ENCODE assay signal across 8 cellular contexts in genomic region chr9:70412678-70413426, GRCh38. TPM values are rescaled to one million over a fixed set of nuclear protein-coding genes. Genes with fewer than 3 reads are reported as not detected.
DNase-seq lines count a peak whose midpoint lies in the region; ATAC-seq, FAIRE-seq and TF ChIP-seq lines count a peak whose summit lies in the region.

No MANE protein-coding gene starts in this region.

- DNase-seq in AG08396 (ENCODE audit: low spot score) (peak; percentile 77), GM20000 (ENCODE audit: low spot score) (peak; percentile 45), NCI-H2227 treated with DMSO at 0.1 percent for 48 hours (lab: John Stamatoyannopoulos, UW) (peak; percentile 20), activated T-cell treated with anti-CD3 and anti-CD28 coated beads for 48 hours (ENCODE audit: low read depth) (peak; percentile 32), endothelial cell of umbilical vein (ENCODE audit: low read depth, low spot score) (peak; percentile 81), memory B cell (ENCODE audit: low spot score in 2 of 2) (no peak)
- DNase-seq in stimulated activated naive CD4-positive, alpha-beta T cell treated with Interleukin-2 at 50 U/mL for 16 hours (lab: John Stamatoyannopoulos, UW), result peak; percentile 24

- TF ChIP-seq CTCF in GM20000 (IDR thresholded peaks at IDR 0.05; ENCODE audit: extremely low read depth, missing control alignments) (no peak), endothelial cell of umbilical vein (IDR thresholded peaks at IDR 0.05; ENCODE audit: extremely low read depth in 1 of 2, insufficient read depth in 1 of 2, low read depth in 1 of 2, low read length in 2 of 2) (no peak)

- no peaks in the 10 kb centered on the region for H3K9me3 Mint-ChIP-seq in memory B cell

- no peaks in the 10 kb centered on the region for H3K36me3 ChIP-seq in endothelial cell of umbilical vein (ENCODE audit: control insufficient read depth in 2 of 2, extremely low read depth in 1 of 2, insufficient read depth in 2 of 2, low read length in 2 of 2)

- dilution Hi-C loops in endothelial cell of umbilical vein (cut with MboI; ENCODE audit: extremely low pct_ligation_motif_present, low sequenced_read_pairs), result no loop called here

- no peaks in the 10 kb centered on the region for H3K9me1 ChIP-seq in endothelial cell of umbilical vein (replicated peaks; ENCODE audit: control insufficient read depth, extremely low read depth, insufficient read depth, low read length)

- TF ChIP-seq POLR2A in endothelial cell of umbilical vein (IDR thresholded peaks at IDR 0.05; ENCODE audit: low read depth, low read length), result no peak

- H3K79me2 ChIP-seq in endothelial cell of umbilical vein (ENCODE audit: control insufficient read depth, insufficient read depth, low read length), result peaks cover 50% of the 10 kb centered on the region

- H3K4me3 Mint-ChIP-seq in memory B cell, result peak overlapping the region; percentile 99

- no peaks in the 10 kb centered on the region for H3K9me3 ChIP-seq in endothelial cell of umbilical vein (replicated peaks; ENCODE audit: control insufficient read depth, insufficient read depth, low read length)

- ATAC-seq in memory B cell (ENCODE audit: low read depth) (no peak), HG03521 (IDR thresholded peaks at IDR 0.05; ENCODE audit: unreplicated experiment) (no peak)

- peak overlapping the region; percentile 93 for H3K9ac ChIP-seq in endothelial cell of umbilical vein (replicated peaks; ENCODE audit: extremely low read depth, insufficient read depth, low read length)

- no peaks in the 10 kb centered on the region for H4K20me1 ChIP-seq in endothelial cell of umbilical vein (replicated peaks; ENCODE audit: control insufficient read depth, extremely low read depth, insufficient read depth, low read length)

- peak overlapping the region; percentile 84 for H3K27ac ChIP-seq in endothelial cell of umbilical vein (ENCODE audit: insufficient read depth, low read depth, low read length)

- CTCF ChIA-PET in endothelial cell of umbilical vein (lab: Charles Lee), result interaction anchor here (1.0 to 3.2 kb wide), 5 partner anchors 72 to 190 kb away, joined by 3 to 16 read pairs (median 5); no protein-coding TSS in a partner anchor

- H3K27ac Mint-ChIP-seq in memory B cell, result peak overlapping the region; percentile 100

- H3K27me3 Mint-ChIP-seq in memory B cell, result no peaks in the 10 kb centered on the region

- POLR2A ChIA-PET in endothelial cell of umbilical vein (lab: Charles Lee), result interaction anchor here (0.5 to 2.8 kb wide), 4 partner anchors 7 to 437 kb away, joined by 4 to 20 read pairs (median 6); no protein-coding TSS in a partner anchor

- H3K36me3 Mint-ChIP-seq in memory B cell, result no peaks in the 10 kb centered on the region

- H3K27me3 ChIP-seq in endothelial cell of umbilical vein (ENCODE audit: control insufficient read depth in 2 of 2, insufficient read depth in 2 of 2, low read length in 2 of 2), result no peaks in the 10 kb centered on the region

- no peak for FAIRE-seq in endothelial cell of umbilical vein (lab: Jason Lieb, UNC)

- H3K4me1 Mint-ChIP-seq in memory B cell, result peaks cover 31% of the 10 kb centered on the region

- intact Hi-C loops in endothelial cell of umbilical vein (cut with micrococcal nuclease), result loop anchor here (1.0 to 10.0 kb wide), 9 partner anchors 7 to 1952 kb away; partner anchors contain the start of genes APBA1 and ZFAND5

- H2AFZ ChIP-seq in endothelial cell of umbilical vein (ENCODE audit: low read depth, low read length), result no peak overlapping the region

- peaks cover 25% of the 10 kb centered on the region for H3K4me1 ChIP-seq in endothelial cell of umbilical vein (ENCODE audit: control insufficient read depth, extremely low read depth, insufficient read depth, low read length)

- peak overlapping the region; percentile 91 for H3K4me2 ChIP-seq in endothelial cell of umbilical vein (ENCODE audit: insufficient read depth, low read length)

- no TSS peak for BruUV-seq in endothelial cell of umbilical vein (replicated peaks; lab: Mats Ljungman, UMichigan)

- H3K4me3 ChIP-seq in endothelial cell of umbilical vein (replicated peaks in 1 of 3; ENCODE audit: insufficient read depth in 1 of 3, low read depth in 1 of 3, low read length in 3 of 3), result peak overlapping the region; percentile 73 to 94 (median 91)

TF ChIP-seq in endothelial cell of umbilical vein, 7 proteins besides CTCF, POLR2A, EP300 and RAD21:
- TF ChIP-seq JUN (IDR thresholded peaks at IDR 0.05; ENCODE audit: borderline replicate concordance, insufficient read depth, insufficient read length, low read depth), result no peak
- TF ChIP-seq POLR2AphosphoS5 (IDR thresholded peaks at IDR 0.05; ENCODE audit: insufficient read depth, low read depth, low read length), result peak; percentile 41
TF ChIP-seq in endothelial cell of umbilical vein: peak in this region for 1.

RNA-seq across cellular contexts. Expression of gene KLF9, which starts 1.6 kb away (rescaled TPM):
- 17.2 and 23.1 TPM in 2 replicates for total RNA-seq in endothelial cell of umbilical vein
- 6.6 and 7.3 TPM in 2 replicates for polyA plus RNA-seq in endothelial cell of umbilical vein
- 9.9 and 12.0 TPM in 2 replicates for polyA plus RNA-seq in endothelial cell of umbilical vein (2011; cell fraction: cytosol; rRNA removed)
- 13.0 and 15.9 TPM in 2 replicates for polyA plus RNA-seq in endothelial cell of umbilical vein (2011; cell fraction: nucleus; rRNA removed)
- polyA plus RNA-seq in endothelial cell of umbilical vein (2012), result 11.0 and 16.4 TPM in 2 replicates
- 10.0 and 12.9 TPM in 2 replicates for polyA minus RNA-seq in endothelial cell of umbilical vein
- 2.4 TPM for polyA minus RNA-seq in endothelial cell of umbilical vein (2011; cell fraction: cytosol; rRNA and poly(A)+ RNA removed)
- 20.2 and 29.8 TPM in 2 replicates for polyA minus RNA-seq in endothelial cell of umbilical vein (2011; cell fraction: nucleus; rRNA and poly(A)+ RNA removed)

Comparison
In these comparisons a context has a peak if more than half of its experiments do, and no peak if none do; other contexts are left out.
1. DNase-seq: peak in AG08396 (single experiment), GM20000 (single experiment), NCI-H2227 treated with DMSO at 0.1 percent for 48 hours (single experiment), activated T-cell treated with anti-CD3 and anti-CD28 coated beads for 48 hours (single experiment), endothelial cell of umbilical vein (single experiment) and stimulated activated naive CD4-positive, alpha-beta T cell treated with Interleukin-2 at 50 U/mL for 16 hours (single experiment); none in memory B cell (0 of 2).